8 cellular contexts compared by ENCODE assay signal in genomic region chr12:49347307-49348237, GRCh38. TPM values are rescaled to one million over a fixed set of nuclear protein-coding genes. Genes with fewer than 3 reads are reported as not detected.
DNase-seq lines count a peak whose midpoint lies in the region; ATAC-seq and TF ChIP-seq lines count a peak whose summit lies in the region.

No MANE protein-coding gene starts in this region.

- no peaks in the 10 kb centered on the region for H3F3A ChIP-seq in neural cell (ENCODE audit: insufficient read depth, low read length, poor library complexity, severe bottlenecking)

- no peaks in the 10 kb centered on the region for H3K9me3 ChIP-seq in Panc1 (ENCODE audit: control insufficient read depth, insufficient read depth, low read depth, low read length)
- no peaks in the 10 kb centered on the region for H3K9me3 ChIP-seq in neural cell (ENCODE audit: low read length)

- peak overlapping the region; percentile 67 for H3K4me3 Mint-ChIP-seq in activated T-helper 2 cell treated with anti-CD3 and anti-CD28 coated beads, Interferon-gamma antibody, Interleukin-2, Interleukin-4, amounts not matched to agents 10 μg/mL and 5 μg/mL and 100 μg/mL, durations not matched to agents 14 hours and 24 hours and 36 hours (ENCODE audit: low read depth)

- H3K27me3 ChIP-seq in Panc1 (ENCODE audit: control insufficient read depth, insufficient read depth, low read length) = no peaks in the 10 kb centered on the region; the same call in 1 of the 2 replicates
- peaks cover 73% of the 10 kb centered on the region for H3K27me3 ChIP-seq in neural cell (ENCODE audit: insufficient read depth, low read depth, low read length)

- ATAC-seq in Panc1 (peak; percentile 84), GM18505 (IDR thresholded peaks at IDR 0.05; ENCODE audit: unreplicated experiment) (no peak)
- ATAC-seq in stimulated activated naive CD8-positive, alpha-beta T cell treated with anti-CD3 and anti-CD28 coated beads, Interleukin-15, Interleukin-2, amounts not matched to agents 100 U/mL and 50 U/mL, for 24 hours = peak; percentile 75

- TF ChIP-seq EP300 in neural cell (conservative IDR thresholded peaks at IDR 0.05; ENCODE audit: poor library complexity, severe bottlenecking) = peak; percentile 27

- peaks cover 63% of the 10 kb centered on the region for H3K27me3 Mint-ChIP-seq in activated T-helper 2 cell treated with anti-CD3 and anti-CD28 coated beads, Interferon-gamma antibody, Interleukin-2, Interleukin-4, amounts not matched to agents 10 μg/mL and 5 μg/mL and 100 μg/mL, durations not matched to agents 14 hours and 24 hours and 36 hours (ENCODE audit: low read depth)

- H3K9me3 Mint-ChIP-seq in activated T-helper 2 cell treated with anti-CD3 and anti-CD28 coated beads, Interferon-gamma antibody, Interleukin-2, Interleukin-4, amounts not matched to agents 10 μg/mL and 5 μg/mL and 100 μg/mL, durations not matched to agents 14 hours and 24 hours and 36 hours = no peaks in the 10 kb centered on the region

- POLR2A ChIA-PET in GM10248 (lab: Yijun Ruan, JAX) (interaction anchor here (0.6 to 1.0 kb wide), 2 partner anchors 19 to 82 kb away, joined by 3 to 5 read pairs; partner anchors contain the start of gene SPATS2), Panc1 (lab: Charles Lee) (interaction anchor here (0.6 kb wide), 1 partner anchor 18 kb away, joined by 3 read pairs; no protein-coding TSS in a partner anchor)

- no peaks in the 10 kb centered on the region for H3K9me2 ChIP-seq in neural cell (ENCODE audit: insufficient read depth, low read length)

- in situ Hi-C loops in Panc1 (cut with HindIII; ENCODE audit: low pct_unique_long_range_greater_than_20kb, low sequenced_read_pairs) = no loop called here

- H4K20me1 ChIP-seq in neural cell (ENCODE audit: insufficient read depth) = no peaks in the 10 kb centered on the region

- H3K27ac Mint-ChIP-seq in activated T-helper 2 cell treated with anti-CD3 and anti-CD28 coated beads, Interferon-gamma antibody, Interleukin-2, Interleukin-4, amounts not matched to agents 10 μg/mL and 5 μg/mL and 100 μg/mL, durations not matched to agents 14 hours and 24 hours and 36 hours = no peak overlapping the region

- CTCF ChIA-PET in GM10248 (lab: Yijun Ruan, JAX) (interaction anchor here (0.6 to 9.6 kb wide), 68 partner anchors 10 to 410 kb away, joined by 3 to 239 read pairs (median 4); partner anchors contain the start of genes C1QL4, KCNH3, PRPH and SPATS2), Panc1 (lab: Charles Lee) (interaction anchor here (0.5 to 2.1 kb wide), 22 partner anchors 9 to 390 kb away, joined by 3 to 20 read pairs (median 4); partner anchors contain the start of genes C1QL4 and TROAP)

- DNase-seq in GM10248 (ENCODE audit: extremely low spot score) = peak; percentile 90
- peak; percentile 87 for DNase-seq in HT-29 (ENCODE audit: low spot score)
- DNase-seq in Panc1 (ENCODE audit: low read depth, low spot score) = no peak
- DNase-seq in activated T-helper 2 cell treated with anti-CD3 and anti-CD28 coated beads, Interferon-gamma antibody, Interleukin-2, Interleukin-4, amounts not matched to agents 10 μg/mL and 5 μg/mL and 100 μg/mL, durations not matched to agents 14 hours and 24 hours and 36 hours (ENCODE audit: low spot score) = peak; percentile 72
- peak; percentile 92 for DNase-seq in fibroblast of pulmonary artery (ENCODE audit: low read depth)
- DNase-seq in stimulated activated naive CD8-positive, alpha-beta T cell treated with anti-CD3 and anti-CD28 coated beads, Interleukin-15, Interleukin-2, amounts not matched to agents 100 U/mL and 50 U/mL, for 24 hours = peak; percentile 89

- H3K4me1 ChIP-seq in Panc1 (ENCODE audit: control insufficient read depth, insufficient read depth, low read length) = peaks cover 20% of the 10 kb centered on the region

- BruUV-seq in Panc1 (replicated peaks; lab: Mats Ljungman, UMichigan) = no TSS peak

- H3K36me3 Mint-ChIP-seq in activated T-helper 2 cell treated with anti-CD3 and anti-CD28 coated beads, Interferon-gamma antibody, Interleukin-2, Interleukin-4, amounts not matched to agents 10 μg/mL and 5 μg/mL and 100 μg/mL, durations not matched to agents 14 hours and 24 hours and 36 hours (ENCODE audit: low read depth) = no peaks in the 10 kb centered on the region

- peaks cover 19% of the 10 kb centered on the region for H3K4me1 Mint-ChIP-seq in activated T-helper 2 cell treated with anti-CD3 and anti-CD28 coated beads, Interferon-gamma antibody, Interleukin-2, Interleukin-4, amounts not matched to agents 10 μg/mL and 5 μg/mL and 100 μg/mL, durations not matched to agents 14 hours and 24 hours and 36 hours (ENCODE audit: low read depth)

- no peaks in the 10 kb centered on the region for H3K79me2 ChIP-seq in neural cell (replicated peaks; ENCODE audit: insufficient read depth, low read length)

- intact Hi-C loops in Panc1 (cut with micrococcal nuclease; ENCODE audit: unreplicated experiment) = no loop called here
- intact Hi-C loops in activated T-helper 2 cell treated with anti-CD3 and anti-CD28 coated beads, Interferon-gamma antibody, Interleukin-2, Interleukin-4, amounts not matched to agents 10 μg/mL and 5 μg/mL and 100 μg/mL, durations not matched to agents 14 hours and 24 hours and 36 hours (cut with micrococcal nuclease) = loop anchor here (2.0 kb wide), 1 partner anchor 15 kb away; no protein-coding TSS in a partner anchor

- H3K36me3 ChIP-seq in Panc1 (ENCODE audit: control insufficient read depth, insufficient read depth, low read length) (no peaks in the 10 kb centered on the region), neural cell (ENCODE audit: insufficient read depth, low read length) (no peaks in the 10 kb centered on the region)

- H3K9ac ChIP-seq in neural cell (ENCODE audit: low read length) = no peak overlapping the region

- H2AFZ ChIP-seq in neural cell (ENCODE audit: low read depth, low read length) = no peak overlapping the region

- no peak overlapping the region for H3K4me2 ChIP-seq in neural cell (ENCODE audit: low read length)

- no peak for TF ChIP-seq POLR2A in GM18505 (IDR thresholded peaks at IDR 0.05; ENCODE audit: borderline replicate concordance, extremely low read depth, insufficient read depth, insufficient read length)

- H3K27ac ChIP-seq in Panc1 (ENCODE audit: low read length) (no peak overlapping the region), neural cell (ENCODE audit: low read length) (no peak overlapping the region)

- peak; percentile 95 for TF ChIP-seq CTCF in GM10248 (IDR thresholded peaks at IDR 0.05; ENCODE audit: control extremely low read depth, extremely low read depth, low read depth, missing control alignments)
- TF ChIP-seq CTCF in Panc1 (IDR thresholded peaks at IDR 0.05) = peak; percentile 98
- peak; percentile 76 for TF ChIP-seq CTCF in fibroblast of pulmonary artery (IDR thresholded peaks at IDR 0.05; ENCODE audit: low read length, missing control alignments)
- peak; percentile 84 for TF ChIP-seq CTCF in neural cell (IDR thresholded peaks at IDR 0.05; ENCODE audit: poor library complexity, severe bottlenecking)

- H3K4me3 ChIP-seq in Panc1 (ENCODE audit: low read depth in 2 of 2, low read length in 2 of 2) = peak overlapping the region; percentile 31 to 63
- peak overlapping the region; percentile 50 for H3K4me3 ChIP-seq in fibroblast of pulmonary artery (replicated peaks; ENCODE audit: low read depth, low read length)
- peak overlapping the region; percentile 60 for H3K4me3 ChIP-seq in neural cell (ENCODE audit: low read length)

- peak; percentile 58 for TF ChIP-seq RAD21 in neural cell (conservative IDR thresholded peaks at IDR 0.05)

TF ChIP-seq in neural cell, 6 proteins besides CTCF, POLR2A, EP300 and RAD21:
- TF ChIP-seq POLR2AphosphoS5 (IDR thresholded peaks at IDR 0.05) (no peak), MXI1 (conservative IDR thresholded peaks at IDR 0.05; ENCODE audit: poor library complexity, severe bottlenecking) (peak; percentile 17), SMC3 (conservative IDR thresholded peaks at IDR 0.05; ENCODE audit: poor library complexity) (peak; percentile 78)

RNA-seq across cellular contexts. Expression of gene DNAJC22, which starts 0.9 kb away (rescaled TPM):
- total RNA-seq in HT-29 (2014; rRNA removed; shearing (Covaris generic)) = 8.2 and 9.2 TPM in 2 replicates
- total RNA-seq in Panc1 (2021; ENCODE audit: unreplicated experiment) = 1.9 TPM
- polyA plus RNA-seq in Panc1 (2012; ENCODE audit: insufficient read length) = 0.69 TPM
- 0.09 TPM in 1 of 2 replicates, not detected in the other for total RNA-seq in activated T-helper 2 cell treated with anti-CD3 and anti-CD28 coated beads, Interferon-gamma antibody, Interleukin-2, Interleukin-4, amounts not matched to agents 10 μg/mL and 5 μg/mL and 100 μg/mL, durations not matched to agents 14 hours and 24 hours and 36 hours
- polyA plus RNA-seq in neural cell = 0.54 and 1.1 TPM in 2 replicates
- 0.46 and 0.49 TPM in 2 replicates for polyA minus RNA-seq in neural cell

RNA-seq across cellular contexts. Expression of gene C1QL4, which starts 10.6 kb away (rescaled TPM):
- not detected in 2 replicates for total RNA-seq in HT-29 (2014; rRNA removed; shearing (Covaris generic))
- total RNA-seq in Panc1 (2021; ENCODE audit: unreplicated experiment) = 2.1 TPM
- polyA plus RNA-seq in Panc1 (2012; ENCODE audit: insufficient read length) = 3.2 TPM
- not detected in 2 replicates for total RNA-seq in activated T-helper 2 cell treated with anti-CD3 and anti-CD28 coated beads, Interferon-gamma antibody, Interleukin-2, Interleukin-4, amounts not matched to agents 10 μg/mL and 5 μg/mL and 100 μg/mL, durations not matched to agents 14 hours and 24 hours and 36 hours
- 13.7 and 15.4 TPM in 2 replicates for polyA plus RNA-seq in neural cell
- 7.4 and 8.0 TPM in 2 replicates for polyA minus RNA-seq in neural cell

RNA-seq across cellular contexts. Expression of gene SPATS2, which starts 19.7 kb away (rescaled TPM):
- total RNA-seq in HT-29 (2014; rRNA removed; shearing (Covaris generic)) = 11.5 and 16.3 TPM in 2 replicates
- total RNA-seq in Panc1 (2021; ENCODE audit: unreplicated experiment) = 56.3 TPM
- polyA plus RNA-seq in Panc1 (2012; ENCODE audit: insufficient read length) = 36.5 TPM
- 17.9 and 19.3 TPM in 2 replicates for total RNA-seq in activated T-helper 2 cell treated with anti-CD3 and anti-CD28 coated beads, Interferon-gamma antibody, Interleukin-2, Interleukin-4, amounts not matched to agents 10 μg/mL and 5 μg/mL and 100 μg/mL, durations not matched to agents 14 hours and 24 hours and 36 hours
- polyA plus RNA-seq in neural cell = 55.4 and 58.4 TPM in 2 replicates
- 68.4 and 85.8 TPM in 2 replicates for polyA minus RNA-seq in neural cell

RNA-seq across cellular contexts. Expression of gene TROAP, which starts 24.5 kb away (rescaled TPM):
- total RNA-seq in HT-29 (2014; rRNA removed; shearing (Covaris generic)) = 65.3 and 71.4 TPM in 2 replicates
- 50.0 TPM for total RNA-seq in Panc1 (2021; ENCODE audit: unreplicated experiment)
- polyA plus RNA-seq in Panc1 (2012; ENCODE audit: insufficient read length) = 17.3 TPM
- total RNA-seq in activated T-helper 2 cell treated with anti-CD3 and anti-CD28 coated beads, Interferon-gamma antibody, Interleukin-2, Interleukin-4, amounts not matched to agents 10 μg/mL and 5 μg/mL and 100 μg/mL, durations not matched to agents 14 hours and 24 hours and 36 hours = 58.3 and 59.3 TPM in 2 replicates
- 0.26 and 1.3 TPM in 2 replicates for polyA plus RNA-seq in neural cell
- 1.9 TPM in 1 of 2 replicates, not detected in the other for polyA minus RNA-seq in neural cell

RNA-seq across cellular contexts. Expression of gene PRPH, which starts 52.6 kb away (rescaled TPM):
- not detected in 2 replicates for total RNA-seq in HT-29 (2014; rRNA removed; shearing (Covaris generic))
- total RNA-seq in Panc1 (2021; ENCODE audit: unreplicated experiment) = 0.39 TPM
- 1.6 TPM for polyA plus RNA-seq in Panc1 (2012; ENCODE audit: insufficient read length)
- total RNA-seq in activated T-helper 2 cell treated with anti-CD3 and anti-CD28 coated beads, Interferon-gamma antibody, Interleukin-2, Interleukin-4, amounts not matched to agents 10 μg/mL and 5 μg/mL and 100 μg/mL, durations not matched to agents 14 hours and 24 hours and 36 hours = not detected in 2 replicates
- polyA plus RNA-seq in neural cell = not detected in 2 replicates
- polyA minus RNA-seq in neural cell = not detected in 2 replicates
